In the genomic region with DNA sequence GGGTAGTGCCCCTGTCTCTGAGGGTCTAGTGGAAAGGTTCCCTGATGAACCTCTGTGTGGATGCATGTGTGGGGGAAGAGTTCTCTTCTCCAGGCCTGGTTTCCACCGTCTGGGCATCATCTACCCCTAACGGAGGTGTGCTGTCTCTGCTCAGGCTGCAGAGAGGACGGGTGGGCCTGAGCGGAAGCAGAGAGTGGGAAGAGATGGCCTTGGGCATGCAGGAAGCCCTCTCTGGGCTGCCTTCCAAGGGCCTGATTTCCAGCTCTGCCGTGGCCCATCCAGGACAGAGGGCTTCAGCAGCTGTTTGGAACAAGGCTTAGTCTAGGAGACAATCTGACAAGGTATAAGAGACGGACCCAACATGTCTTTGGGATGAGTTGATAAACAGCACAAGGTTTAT, we compare ENCODE assay signal across 30 cellular contexts.
"Had no signal": no experiment of that assay in that cellular context is flagged by ENCODE, and none has a peak within 500 bp of the region (broad histone marks: within the 10 kb centered on the region; RNA-seq: fewer than 3 reads in every experiment).

No MANE protein-coding gene starts in this region.

- H3K27ac Mint-ChIP-seq: activated naive CD4-positive, alpha-beta T cell treated with anti-CD3 and anti-CD28 coated beads for 36 hours; activated naive CD8-positive, alpha-beta T cell treated with anti-CD3 and anti-CD28 coated beads for 36 hours; endodermal cell; memory B cell; naive thymus-derived CD8-positive, alpha-beta T cell; T-helper 1 cell treated with Interleukin-12 subunit alpha and Interleukin-12 subunit beta and Interleukin-4 antibody, amounts not matched to agents 30 μg/mL and 1 μg/mL, for 36 hours had no signal

- H3K36me3 ChIP-seq: adrenal gland, cardiac muscle cell, colonic mucosa, esophagus muscularis mucosa, heart left ventricle, right atrium auricular region had no signal

- H3K36me3 Mint-ChIP-seq: activated naive CD8-positive, alpha-beta T cell treated with anti-CD3 and anti-CD28 coated beads for 36 hours; immature natural killer cell; memory B cell; naive thymus-derived CD8-positive, alpha-beta T cell had no signal

- ATAC-seq: body of pancreas; foreskin keratinocyte; heart left ventricle; left colon; naive thymus-derived CD8-positive, alpha-beta T cell; stimulated activated naive CD8-positive, alpha-beta T cell treated with anti-CD3 and anti-CD28 coated beads, Interleukin-15, Interleukin-2, amounts not matched to agents 100 U/mL and 50 U/mL, for 24 hours had no signal

- H3K9me3 ChIP-seq: adrenal gland, body of pancreas, colonic mucosa, esophagus muscularis mucosa, right atrium auricular region, testis had no signal

- H3K4me1 Mint-ChIP-seq: endodermal cell, neural crest cell had no signal

- H3K27ac ChIP-seq: adrenal gland, body of pancreas, cardiac muscle cell, colonic mucosa, esophagus muscularis mucosa, foreskin keratinocyte, heart left ventricle, right atrium auricular region, testis, VCaP had no signal

- H3K27me3 ChIP-seq: adrenal gland, body of pancreas, cardiac muscle cell, colonic mucosa, esophagus muscularis mucosa, foreskin keratinocyte, heart left ventricle, right atrium auricular region, testis had no signal

- H3K4me3 ChIP-seq: adrenal gland, body of pancreas, cardiac muscle cell, colonic mucosa, esophagus muscularis mucosa, heart left ventricle, right atrium auricular region, testis had no signal

- H3K4me1 ChIP-seq: body of pancreas, colonic mucosa, testis had no signal

- H3K9me3 Mint-ChIP-seq: activated naive CD4-positive, alpha-beta T cell treated with anti-CD3 and anti-CD28 coated beads for 36 hours; activated naive CD8-positive, alpha-beta T cell treated with anti-CD3 and anti-CD28 coated beads for 36 hours; endodermal cell; immature natural killer cell; naive thymus-derived CD8-positive, alpha-beta T cell; neural crest cell; T-helper 1 cell treated with Interleukin-12 subunit alpha and Interleukin-12 subunit beta and Interleukin-4 antibody, amounts not matched to agents 30 μg/mL and 1 μg/mL, for 36 hours had no signal

- H3K4me3 Mint-ChIP-seq: activated naive CD4-positive, alpha-beta T cell treated with anti-CD3 and anti-CD28 coated beads for 36 hours; activated naive CD8-positive, alpha-beta T cell treated with anti-CD3 and anti-CD28 coated beads for 36 hours; endodermal cell; immature natural killer cell; memory B cell; naive thymus-derived CD8-positive, alpha-beta T cell; neural crest cell; T-helper 1 cell treated with Interleukin-12 subunit alpha and Interleukin-12 subunit beta and Interleukin-4 antibody, amounts not matched to agents 30 μg/mL and 1 μg/mL, for 36 hours had no signal

- H3K27me3 Mint-ChIP-seq: activated naive CD8-positive, alpha-beta T cell treated with anti-CD3 and anti-CD28 coated beads for 36 hours; memory B cell; naive thymus-derived CD8-positive, alpha-beta T cell had no signal

- DNase-seq: activated CD4-positive, alpha-beta T cell treated with anti-CD3 and anti-CD28 coated beads for 4 hours; activated CD4-positive, alpha-beta T cell treated with anti-CD3 and anti-CD28 coated beads, Interleukin-2, amount 50 U/mL, for 4 hours; activated effector memory CD4-positive, alpha-beta T cell treated with Interleukin-2 at 50 U/mL for 16 hours; activated naive CD4-positive, alpha-beta T cell treated with anti-CD3 and anti-CD28 coated beads for 36 hours; activated naive CD8-positive, alpha-beta T cell treated with anti-CD3 and anti-CD28 coated beads for 36 hours; adrenal gland; aorta; body of pancreas; cerebellar nuclear complex; colonic mucosa; endodermal cell; foreskin keratinocyte; hypothalamus; immature natural killer cell; kidney; left colon; naive thymus-derived CD8-positive, alpha-beta T cell; occipital lobe; stimulated activated naive CD8-positive, alpha-beta T cell treated with anti-CD3 and anti-CD28 coated beads, Interleukin-15, Interleukin-2, amounts not matched to agents 100 U/mL and 50 U/mL, for 24 hours; T-helper 9 cell; testis; trophoblast cell had no signal
